17 cellular contexts compared by ENCODE assay signal in genomic region chr12:72323881-72324280, GRCh38. TPM values are rescaled to one million over a fixed set of nuclear protein-coding genes. Genes with fewer than 3 reads are reported as not detected.
"Had no signal": no experiment of that assay in that cellular context is flagged by ENCODE, and none has a peak within 500 bp of the region (broad histone marks: within the 10 kb centered on the region; RNA-seq: fewer than 3 reads in every experiment).

No MANE protein-coding gene starts in this region.

- H3K4me3 ChIP-seq: psoas muscle had no signal

- H3K9me3 ChIP-seq: psoas muscle had no signal

- DNase-seq: activated CD4-positive, alpha-beta T cell treated with anti-CD3 and anti-CD28 coated beads for 36 hours; activated CD8-positive, alpha-beta memory T cell treated with anti-CD3 and anti-CD28 coated beads, Interleukin-2, amount 50 U/mL, for 48 hours; activated CD8-positive, alpha-beta T cell treated with anti-CD3 and anti-CD28 coated beads, Interleukin-2, amount 10 ng/mL, durations not matched to agents 7 days and 5 days; activated naive CD4-positive, alpha-beta T cell treated with anti-CD3 and anti-CD28 coated beads for 36 hours; central memory CD4-positive, alpha-beta T cell; cortex of kidney; effector CD8-positive, alpha-beta T cell; glutamatergic neuron; immature natural killer cell; left colon; psoas muscle; stimulated activated CD4-positive, alpha-beta T cell treated with anti-CD3 and anti-CD28 coated beads, Interleukin-4, amount 100 ng/mL, for 1 hour; stimulated activated CD8-positive, alpha-beta memory T cell treated with anti-CD3 and anti-CD28 coated beads, Interleukin-4, amount 100 ng/mL, for 48 hours; stimulated activated naive CD8-positive, alpha-beta T cell treated with anti-CD3 and anti-CD28 coated beads, Interleukin-15, Interleukin-2, amounts not matched to agents 100 U/mL and 50 U/mL, for 24 hours; T-cell had no signal

- H3K27ac ChIP-seq: psoas muscle, VCaP had no signal

- H3K4me1 ChIP-seq: psoas muscle had no signal

RNA-seq across cellular contexts. Expression of gene TRHDE, which starts 51.7 kb away (rescaled TPM):
- total RNA-seq: activated CD4-positive, alpha-beta T cell treated with anti-CD3 and anti-CD28 coated beads for 36 hours; activated CD8-positive, alpha-beta T cell treated with anti-CD3 and anti-CD28 coated beads, Interleukin-2, amount 10 ng/mL, durations not matched to agents 7 days and 5 days; activated naive CD4-positive, alpha-beta T cell treated with anti-CD3 and anti-CD28 coated beads for 36 hours; activated T-helper 1 cell treated with anti-CD3 and anti-CD28 coated beads, Interleukin-12 subunit alpha, Interleukin-12 subunit beta, Interleukin-2, Interleukin-4 antibody, amounts not matched to agents 30 ng/mL and 10 ng/mL and 1 ng/mL, durations not matched to agents 14 hours and 24 hours and 36 hours had no signal
- polyA plus RNA-seq: immature natural killer cell had no signal
